22 cellular contexts compared by ENCODE assay signal in the genomic region with DNA sequence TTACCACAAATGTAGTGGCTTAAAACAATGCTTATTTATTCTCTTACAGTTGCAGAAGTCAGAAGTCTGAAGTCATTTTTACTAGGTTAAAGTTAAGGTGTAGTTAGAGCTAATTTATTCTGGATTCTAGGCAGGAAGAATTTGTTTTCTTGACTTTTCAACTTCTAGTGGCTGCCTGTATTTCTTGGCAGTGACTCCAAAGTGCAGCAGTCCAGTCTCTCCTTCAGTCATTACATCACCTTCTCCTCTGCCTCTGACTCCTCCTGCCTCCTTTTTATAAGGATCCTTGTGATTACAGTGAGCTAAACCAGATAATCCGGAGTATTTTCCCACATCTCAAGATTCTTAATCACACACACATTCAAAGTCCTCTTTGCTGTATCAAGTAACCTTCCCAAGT.
"Had no signal": no experiment of that assay in that cellular context is flagged by ENCODE, and none has a peak within 500 bp of the region (broad histone marks: within the 10 kb centered on the region; RNA-seq: fewer than 3 reads in every experiment).

No MANE protein-coding gene starts in this region.

- H3K4me3 Mint-ChIP-seq: activated CD8-positive, alpha-beta T cell treated with anti-CD3 and anti-CD28 coated beads for 36 hours; activated naive CD8-positive, alpha-beta T cell treated with anti-CD3 and anti-CD28 coated beads, Interleukin-2, amount 10 ng/mL, durations not matched to agents 7 days and 5 days; neural crest cell; stimulated activated naive CD8-positive, alpha-beta T cell treated with anti-CD3 and anti-CD28 coated beads, Interleukin-15, amount 100 ng/mL, for 72 hours had no signal

- H3K9me3 Mint-ChIP-seq: activated naive CD8-positive, alpha-beta T cell treated with anti-CD3 and anti-CD28 coated beads, Interleukin-2, amount 10 ng/mL, durations not matched to agents 7 days and 5 days; stimulated activated naive CD8-positive, alpha-beta T cell treated with anti-CD3 and anti-CD28 coated beads, Interleukin-15, amount 100 ng/mL, for 72 hours had no signal

- H3K27ac Mint-ChIP-seq: activated CD8-positive, alpha-beta T cell treated with anti-CD3 and anti-CD28 coated beads for 36 hours; activated naive CD8-positive, alpha-beta T cell treated with anti-CD3 and anti-CD28 coated beads, Interleukin-2, amount 10 ng/mL, durations not matched to agents 7 days and 5 days; activated T-helper 2 cell treated with anti-CD3 and anti-CD28 coated beads, Interferon-gamma antibody, Interleukin-2, Interleukin-4, amounts not matched to agents 10 μg/mL and 5 μg/mL and 100 μg/mL, durations not matched to agents 14 hours and 24 hours and 36 hours; stimulated activated naive CD8-positive, alpha-beta T cell treated with anti-CD3 and anti-CD28 coated beads, Interleukin-15, amount 100 ng/mL, for 72 hours had no signal

- FAIRE-seq: keratinocyte had no signal

- H3K4me3 ChIP-seq: breast epithelium, left lung, right atrium auricular region, skin epidermis, suprapubic skin had no signal

- H3K36me3 ChIP-seq: breast epithelium, left lung, right atrium auricular region, suprapubic skin had no signal

- H3K36me3 Mint-ChIP-seq: activated naive CD8-positive, alpha-beta T cell treated with anti-CD3 and anti-CD28 coated beads, Interleukin-2, amount 10 ng/mL, durations not matched to agents 7 days and 5 days had no signal

- H3K27me3 Mint-ChIP-seq: activated CD8-positive, alpha-beta T cell treated with anti-CD3 and anti-CD28 coated beads for 36 hours; activated naive CD8-positive, alpha-beta T cell treated with anti-CD3 and anti-CD28 coated beads, Interleukin-2, amount 10 ng/mL, durations not matched to agents 7 days and 5 days had no signal

- H3K9me3 ChIP-seq: breast epithelium, left lung, right atrium auricular region, suprapubic skin had no signal

- DNase-seq: activated CD4-positive, alpha-beta T cell treated with anti-CD3 and anti-CD28 coated beads for 48 hours; activated CD4-positive, CD25-positive, alpha-beta regulatory T cell; activated CD8-positive, alpha-beta T cell treated with anti-CD3 and anti-CD28 coated beads for 36 hours; activated naive CD4-positive, alpha-beta T cell treated with Interleukin-2 at 50 U/mL for 16 hours; activated naive CD8-positive, alpha-beta T cell treated with anti-CD3 and anti-CD28 coated beads, Interleukin-2, amount 10 ng/mL, durations not matched to agents 7 days and 5 days; activated T-cell treated with anti-CD3 and anti-CD28 coated beads, Interleukin-2, amount 50 U/mL, for 1 hour; foreskin melanocyte; hypothalamus; left lung; stimulated activated CD4-positive, alpha-beta T cell treated with anti-CD3 and anti-CD28 coated beads, Interleukin-15, amount 100 ng/mL, for 24 hours; stimulated activated CD4-positive, alpha-beta T cell treated with anti-CD3 and anti-CD28 coated beads, Interleukin-4, amount 100 ng/mL, for 1 hour; stimulated activated naive CD8-positive, alpha-beta T cell treated with anti-CD3 and anti-CD28 coated beads, Interleukin-15, amount 100 ng/mL, for 72 hours; T1000; trophoblast cell had no signal

- H3K4me1 ChIP-seq: breast epithelium, left lung, right atrium auricular region, suprapubic skin had no signal

- H3K27me3 ChIP-seq: breast epithelium, left lung, right atrium auricular region, suprapubic skin had no signal

- H3K4me1 Mint-ChIP-seq: activated naive CD8-positive, alpha-beta T cell treated with anti-CD3 and anti-CD28 coated beads, Interleukin-2, amount 10 ng/mL, durations not matched to agents 7 days and 5 days; neural crest cell; stimulated activated naive CD8-positive, alpha-beta T cell treated with anti-CD3 and anti-CD28 coated beads, Interleukin-15, amount 100 ng/mL, for 72 hours had no signal

- H3K27ac ChIP-seq: breast epithelium, epithelial cell of prostate, left lung, right atrium auricular region, skin epidermis, suprapubic skin had no signal
